15 cellular contexts compared by ENCODE assay signal in the genomic region with DNA sequence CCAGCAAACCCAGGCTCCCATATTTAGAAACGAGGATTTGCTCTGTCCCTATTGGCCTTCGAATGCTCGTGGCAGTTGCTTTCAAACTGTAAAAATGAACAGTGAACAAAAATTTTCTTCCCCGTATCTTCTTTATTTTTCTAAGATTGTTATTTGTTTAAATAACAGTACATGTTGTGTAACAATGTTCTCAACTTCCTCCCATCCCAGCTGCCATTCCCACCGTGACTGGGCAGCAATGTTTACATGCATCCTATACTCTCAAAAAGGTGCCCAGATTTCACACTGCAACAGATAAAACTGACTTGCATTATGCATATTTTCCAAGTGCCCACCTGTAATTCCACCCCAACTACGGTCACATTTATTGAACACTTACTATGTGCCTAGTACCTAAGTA. TPM values are rescaled to one million over a fixed set of nuclear protein-coding genes. Genes with fewer than 3 reads are reported as not detected.
DNase-seq lines count a peak whose midpoint lies in the region; ATAC-seq lines count a peak whose summit lies in the region.
"Had no signal": no experiment of that assay in that cellular context is flagged by ENCODE, and none has a peak within 500 bp of the region (broad histone marks: within the 10 kb centered on the region; RNA-seq: fewer than 3 reads in every experiment).

No MANE protein-coding gene starts in this region.

- peaks cover 7% of the 10 kb centered on the region for H3K79me1 ChIP-seq in mesenchymal stem cell (replicated peaks; ENCODE audit: low read length, poor library complexity, severe bottlenecking)

- 87% methylated on average over 3 of the region's 6 CpGs for WGBS in mesenchymal stem cell

- no peak overlapping the region for H2BK15ac ChIP-seq in mesenchymal stem cell (ENCODE audit: low read depth, poor library complexity, severe bottlenecking)

- no peak overlapping the region for H3K14ac ChIP-seq in mesenchymal stem cell (ENCODE audit: low read length in 2 of 2)

- H3K4me1 Mint-ChIP-seq in activated naive CD4-positive, alpha-beta T cell treated with anti-CD3 and anti-CD28 coated beads, Interleukin-2, amount 50 U/mL, for 24 hours = peaks cover 50% of the 10 kb centered on the region

- no peak overlapping the region for H4K91ac ChIP-seq in mesenchymal stem cell (ENCODE audit: low read length)

- peak overlapping the region; percentile 26 for H3K4me2 ChIP-seq in mesenchymal stem cell (ENCODE audit: low read length, poor library complexity, severe bottlenecking)

- no peak overlapping the region for H2BK12ac ChIP-seq in mesenchymal stem cell (ENCODE audit: low read length in 2 of 2)

- peak overlapping the region; percentile 49 for H2AK5ac ChIP-seq in mesenchymal stem cell (ENCODE audit: low read length, severe bottlenecking)

- peak overlapping the region; percentile 34 for H3K27ac ChIP-seq in mesenchymal stem cell (ENCODE audit: low read length, poor library complexity, severe bottlenecking)
- H3K27ac ChIP-seq: breast epithelium, left lung, right atrium auricular region had no signal

- H3K4me3 Mint-ChIP-seq in activated naive CD4-positive, alpha-beta T cell treated with anti-CD3 and anti-CD28 coated beads, Interleukin-2, amount 50 U/mL, for 24 hours = peak overlapping the region; percentile 23

- H2BK120ac ChIP-seq in mesenchymal stem cell (ENCODE audit: low read depth, low read length) = no peak overlapping the region

- H2BK5ac ChIP-seq in mesenchymal stem cell (ENCODE audit: low read depth, low read length, poor library complexity, severe bottlenecking) = no peak overlapping the region

- peaks cover 7% of the 10 kb centered on the region for H3K4me1 ChIP-seq in mesenchymal stem cell (ENCODE audit: control insufficient read depth, insufficient read depth, low read depth, low read length)
- H3K4me1 ChIP-seq: breast epithelium, right atrium auricular region had no signal

- no peak overlapping the region for H3K4ac ChIP-seq in mesenchymal stem cell (ENCODE audit: low read depth in 1 of 2, low read length in 2 of 2)

- H3K27me3 Mint-ChIP-seq in activated naive CD4-positive, alpha-beta T cell treated with anti-CD3 and anti-CD28 coated beads, Interleukin-2, amount 50 U/mL, for 24 hours = no peaks in the 10 kb centered on the region

- no peak for DNase-seq in activated naive CD4-positive, alpha-beta T cell treated with Interleukin-2 at 50 U/mL for 16 hours
- no peak for DNase-seq in activated naive CD4-positive, alpha-beta T cell treated with anti-CD3 and anti-CD28 coated beads, Interleukin-2, amount 50 U/mL, for 72 hours (ENCODE audit: low spot score in 2 of 2)
- no peak for DNase-seq in mesenchymal stem cell
- DNase-seq in G401 (ENCODE audit: low spot score) = no peak
- no peak for DNase-seq in NCI-H1930 (lab: John Stamatoyannopoulos, UW)
- DNase-seq: left lung, MM.1S, NCI-H226, occipital lobe had no signal

- H2AFZ ChIP-seq in mesenchymal stem cell (ENCODE audit: low read depth, low read length) = no peak overlapping the region

- H3K36me3 Mint-ChIP-seq in activated naive CD4-positive, alpha-beta T cell treated with anti-CD3 and anti-CD28 coated beads, Interleukin-2, amount 50 U/mL, for 24 hours = peaks cover 4% of the 10 kb centered on the region
- H3K36me3 Mint-ChIP-seq in activated naive CD4-positive, alpha-beta T cell treated with anti-CD3 and anti-CD28 coated beads, Interleukin-2, amount 50 U/mL, for 72 hours = peaks cover 8 to 14% of the 10 kb centered on the region in 2 donors

- no peaks in the 10 kb centered on the region for H3K9me3 Mint-ChIP-seq in activated naive CD4-positive, alpha-beta T cell treated with anti-CD3 and anti-CD28 coated beads, Interleukin-2, amount 50 U/mL, for 24 hours
- no peaks in the 10 kb centered on the region for H3K9me3 Mint-ChIP-seq in activated naive CD4-positive, alpha-beta T cell treated with anti-CD3 and anti-CD28 coated beads, Interleukin-2, amount 50 U/mL, for 72 hours

- H3K36me3 ChIP-seq in mesenchymal stem cell (ENCODE audit: control insufficient read depth in 1 of 2, insufficient read depth in 2 of 2, low read depth in 1 of 2, low read length in 2 of 2) = peaks cover 15 to 20% of the 10 kb centered on the region in 2 experiments
- H3K36me3 ChIP-seq: breast epithelium had no signal

- no peak overlapping the region for H3K9ac ChIP-seq in mesenchymal stem cell (ENCODE audit: low read length)

- no peak overlapping the region for H3K4me3 ChIP-seq in mesenchymal stem cell (ENCODE audit: insufficient read depth in 1 of 2, low read depth in 1 of 2, low read length in 2 of 2)
- H3K4me3 ChIP-seq: breast epithelium, left lung, right atrium auricular region had no signal

- H3K27ac Mint-ChIP-seq in activated naive CD4-positive, alpha-beta T cell treated with anti-CD3 and anti-CD28 coated beads, Interleukin-2, amount 50 U/mL, for 24 hours = peak overlapping the region; percentile 76
- H3K27ac Mint-ChIP-seq in activated naive CD4-positive, alpha-beta T cell treated with anti-CD3 and anti-CD28 coated beads, Interleukin-2, amount 50 U/mL, for 72 hours = peak overlapping the region; percentile 75 to 85

- H3K27me3 ChIP-seq in mesenchymal stem cell (ENCODE audit: control insufficient read depth in 1 of 2, insufficient read depth in 1 of 2, low read length in 2 of 2) = no peaks in the 10 kb centered on the region
- H3K27me3 ChIP-seq: breast epithelium, left lung, right atrium auricular region had no signal

- no peak overlapping the region for H4K8ac ChIP-seq in mesenchymal stem cell (ENCODE audit: low read length)

- H3K9me3 ChIP-seq in mesenchymal stem cell (ENCODE audit: control insufficient read depth, low read length) = no peaks in the 10 kb centered on the region
- H3K9me3 ChIP-seq: breast epithelium, left lung, right atrium auricular region had no signal

- H3K18ac ChIP-seq in mesenchymal stem cell (ENCODE audit: low read depth in 1 of 2, low read length in 2 of 2) = no peak overlapping the region

- H3K23ac ChIP-seq in mesenchymal stem cell (ENCODE audit: low read length in 2 of 2) = no peak overlapping the region

- in situ Hi-C loops in G401 (cut with HindIII; ENCODE audit: low sequenced_read_pairs) = no loop called here

- ATAC-seq in activated naive CD4-positive, alpha-beta T cell treated with anti-CD3 and anti-CD28 coated beads, Interleukin-2, amount 50 U/mL, for 72 hours = no peak
- no peak for ATAC-seq in GM18873 (IDR thresholded peaks at IDR 0.05; ENCODE audit: low FRiP score, unreplicated experiment)
- ATAC-seq in HG02938 (IDR thresholded peaks at IDR 0.05; ENCODE audit: unreplicated experiment) = no peak
- ATAC-seq: esophagus mucosa, left lung had no signal

RNA-seq across cellular contexts. Expression of gene VCPKMT, which starts 12.8 kb away (rescaled TPM):
- total RNA-seq in activated naive CD4-positive, alpha-beta T cell treated with anti-CD3 and anti-CD28 coated beads, Interleukin-2, amount 50 U/mL, for 72 hours = 10 to 100 TPM in 1 of 2 donors, 1 to 10 TPM in 1; 6.9 to 18.8 TPM
- 6.8 TPM for polyA plus RNA-seq in mesenchymal stem cell (2013, experiment 1 of 2)
- polyA plus RNA-seq in mesenchymal stem cell (2013, experiment 2 of 2) = 6.8 TPM
- 4.4 and 8.9 TPM in 2 replicates for total RNA-seq in G401 (2014; rRNA removed; shearing (Covaris generic))
